16 cellular contexts compared by ENCODE assay signal in genomic region chr5:40585537-40586267, GRCh38.
DNase-seq lines count a peak whose midpoint lies in the region; ATAC-seq and TF ChIP-seq lines count a peak whose summit lies in the region.
"Had no signal": no experiment of that assay in that cellular context is flagged by ENCODE, and none has a peak within 500 bp of the region (broad histone marks: within the 10 kb centered on the region; RNA-seq: fewer than 3 reads in every experiment).

No MANE protein-coding gene starts in this region.

- peaks cover 17% of the 10 kb centered on the region for H3K4me1 Mint-ChIP-seq in stimulated activated naive CD8-positive, alpha-beta T cell treated with anti-CD3 and anti-CD28 coated beads, Interleukin-15, amount 100 ng/mL, for 72 hours

- H3K9me3 ChIP-seq in Panc1 (ENCODE audit: control insufficient read depth, insufficient read depth, low read depth, low read length) (no peaks in the 10 kb centered on the region), left lung (no peaks in the 10 kb centered on the region), upper lobe of right lung (no peaks in the 10 kb centered on the region)

- H3K27me3 Mint-ChIP-seq in stimulated activated naive CD8-positive, alpha-beta T cell treated with anti-CD3 and anti-CD28 coated beads, Interleukin-15, amount 100 ng/mL, for 72 hours: no peaks in the 10 kb centered on the region

- H3K9me3 Mint-ChIP-seq in stimulated activated naive CD8-positive, alpha-beta T cell treated with anti-CD3 and anti-CD28 coated beads, Interleukin-15, amount 100 ng/mL, for 72 hours: peaks cover 0 to 6% of the 10 kb centered on the region in 2 donors
- H3K9me3 Mint-ChIP-seq: CD8-positive, alpha-beta memory T cell; HFFc6 had no signal

- DNase-seq in stimulated activated naive CD8-positive, alpha-beta T cell treated with anti-CD3 and anti-CD28 coated beads, Interleukin-15, amount 100 ng/mL, for 72 hours: no peak
- DNase-seq in stimulated activated naive CD8-positive, alpha-beta T cell treated with anti-CD3 and anti-CD28 coated beads, Interleukin-15, Interleukin-2, amounts not matched to agents 100 U/mL and 50 U/mL, for 24 hours: no peak
- no peak for DNase-seq in Panc1 (ENCODE audit: low read depth, low spot score)
- no peak for DNase-seq in left lung
- no peak for DNase-seq in upper lobe of right lung
- no peak for DNase-seq in COLO668 (lab: John Stamatoyannopoulos, UW; ENCODE audit: unreplicated experiment)
- DNase-seq: 8988T; AML-193; CD8-positive, alpha-beta memory T cell; DMS53; HCEC 1CT; HFFc6 had no signal

- no TSS peak for BruUV-seq in Panc1 (replicated peaks; lab: Mats Ljungman, UMichigan)

- TF ChIP-seq CTCF in Panc1 (IDR thresholded peaks at IDR 0.05): no peak
- no peak for TF ChIP-seq CTCF in left lung (IDR thresholded peaks at IDR 0.05)
- no peak for TF ChIP-seq CTCF in upper lobe of right lung (IDR thresholded peaks at IDR 0.05)

- H3K4me3 ChIP-seq in Panc1 (ENCODE audit: low read depth in 2 of 2, low read length in 2 of 2) (no peak overlapping the region), left lung (no peak overlapping the region), upper lobe of right lung (no peak overlapping the region)
- H3K4me3 ChIP-seq: BLaER1 had no signal

- POLR2A ChIA-PET in Panc1 (lab: Charles Lee): no interaction called here

- in situ Hi-C loops in Panc1 (cut with HindIII; ENCODE audit: low pct_unique_long_range_greater_than_20kb, low sequenced_read_pairs): no loop called here

- H3K4me3 Mint-ChIP-seq in stimulated activated naive CD8-positive, alpha-beta T cell treated with anti-CD3 and anti-CD28 coated beads, Interleukin-15, amount 100 ng/mL, for 72 hours: no peak overlapping the region
- H3K4me3 Mint-ChIP-seq: CD8-positive, alpha-beta memory T cell; HFFc6 had no signal

- H3K27me3 ChIP-seq in Panc1 (ENCODE audit: control insufficient read depth, insufficient read depth, low read length) (no peaks in the 10 kb centered on the region), left lung (no peaks in the 10 kb centered on the region), upper lobe of right lung (no peaks in the 10 kb centered on the region)
- H3K27me3 ChIP-seq: BLaER1 had no signal

- CTCF ChIA-PET in Panc1 (lab: Charles Lee): no interaction called here

- intact Hi-C loops in Panc1 (cut with micrococcal nuclease; ENCODE audit: unreplicated experiment): no loop called here
- intact Hi-C loops in left lung (cut with DNase I): no loop called here
- intact Hi-C loops in upper lobe of right lung (cut with DNase I): no loop called here

- H3K36me3 ChIP-seq in Panc1 (ENCODE audit: control insufficient read depth, insufficient read depth, low read length) (no peaks in the 10 kb centered on the region), left lung (no peaks in the 10 kb centered on the region), upper lobe of right lung (no peaks in the 10 kb centered on the region)
- H3K36me3 ChIP-seq: BLaER1 had no signal

- no peak overlapping the region for H3K27ac Mint-ChIP-seq in stimulated activated naive CD8-positive, alpha-beta T cell treated with anti-CD3 and anti-CD28 coated beads, Interleukin-15, amount 100 ng/mL, for 72 hours
- H3K27ac Mint-ChIP-seq: HFFc6 had no signal

- H3K27ac ChIP-seq in Panc1 (ENCODE audit: low read length) (0 out of 2 replicates have a peak overlapping the region, but pooled peaks have one; percentile 7), left lung (no peak overlapping the region), upper lobe of right lung (no peak overlapping the region)
- H3K27ac ChIP-seq: BLaER1, HL-60 had no signal

- peak; percentile 66 for ATAC-seq in stimulated activated naive CD8-positive, alpha-beta T cell treated with anti-CD3 and anti-CD28 coated beads, Interleukin-15, amount 100 ng/mL, for 72 hours
- no peak for ATAC-seq in stimulated activated naive CD8-positive, alpha-beta T cell treated with anti-CD3 and anti-CD28 coated beads, Interleukin-15, Interleukin-2, amounts not matched to agents 100 U/mL and 50 U/mL, for 24 hours
- ATAC-seq in Panc1 (no peak), left lung (peak; percentile 94), upper lobe of right lung (peak; percentile 74), HG02678 (IDR thresholded peaks at IDR 0.05; ENCODE audit: unreplicated experiment) (no peak), HG02981 (IDR thresholded peaks at IDR 0.05; ENCODE audit: unreplicated experiment) (no peak)

- no peaks in the 10 kb centered on the region for H3K4me1 ChIP-seq in Panc1 (ENCODE audit: control insufficient read depth, insufficient read depth, low read length)
- H3K4me1 ChIP-seq in left lung: no peaks in the 10 kb centered on the region
- no peaks in the 10 kb centered on the region for H3K4me1 ChIP-seq in upper lobe of right lung

Comparison
In these comparisons a context has a peak if more than half of its experiments do, and no peak if none do; other contexts are left out.
1. ATAC-seq: peak in stimulated activated naive CD8-positive, alpha-beta T cell treated with anti-CD3 and anti-CD28 coated beads, Interleukin-15, amount 100 ng/mL, for 72 hours (single experiment), left lung (single experiment) and upper lobe of right lung (single experiment); none in stimulated activated naive CD8-positive, alpha-beta T cell treated with anti-CD3 and anti-CD28 coated beads, Interleukin-15, Interleukin-2, amounts not matched to agents 100 U/mL and 50 U/mL, for 24 hours (single experiment), Panc1 (single experiment), HG02678 (single experiment) and HG02981 (single experiment).